ENCODE assay signal across 14 cellular contexts in the genomic region with DNA sequence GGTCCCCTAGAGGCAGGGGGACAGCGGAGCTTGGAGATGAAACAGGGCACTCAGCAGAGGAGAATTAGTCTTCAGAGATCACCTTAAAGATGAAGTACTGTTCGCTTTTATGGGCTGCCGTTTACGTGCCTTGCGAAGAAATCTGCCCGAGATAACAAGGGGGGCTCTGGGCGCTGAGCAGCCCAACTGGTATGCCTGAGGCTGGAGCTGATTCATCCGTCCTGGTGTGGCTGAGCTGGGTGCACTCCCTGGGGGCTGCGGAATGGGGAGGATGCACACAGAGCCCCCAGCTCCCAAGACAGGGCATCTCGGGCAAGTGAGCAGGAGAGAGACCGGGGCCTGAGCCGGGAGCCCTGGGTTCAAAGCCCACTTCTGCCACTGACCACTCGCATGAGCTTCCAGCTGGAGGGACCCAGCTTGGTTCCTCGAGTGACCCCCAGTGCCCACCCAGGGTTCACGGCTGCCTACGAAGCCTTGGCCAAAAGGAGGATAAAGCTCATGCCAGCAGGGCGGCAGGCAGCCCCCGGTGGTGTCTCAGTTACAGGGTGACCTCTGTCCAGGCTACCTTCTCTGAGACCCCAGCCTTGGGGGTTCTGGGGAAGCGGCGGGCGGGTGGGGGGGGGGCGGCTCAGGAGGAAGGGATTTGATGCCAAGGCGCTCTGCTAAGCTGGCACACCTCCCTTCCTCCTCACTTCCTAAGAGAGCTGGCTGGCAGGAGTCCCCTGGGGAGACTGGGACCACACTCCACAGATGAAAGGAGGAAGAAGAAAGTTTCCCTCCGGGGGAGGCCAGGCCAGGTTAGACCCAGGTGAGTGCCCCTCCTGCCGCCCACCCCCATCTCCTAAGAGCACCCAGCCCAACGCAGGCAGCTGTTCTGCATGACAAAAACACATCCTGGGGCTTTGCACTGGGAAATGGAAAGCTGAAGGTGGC. TPM values are rescaled to one million over a fixed set of nuclear protein-coding genes. Genes with fewer than 3 reads are reported as not detected.
A peak's percentile ranks its signal among the peaks of the same experiment; 100 is the strongest.
DNase-seq lines count a peak whose midpoint lies in the region; ATAC-seq, FAIRE-seq and TF ChIP-seq lines count a peak whose summit lies in the region.
"Had no signal": no experiment of that assay in that cellular context is flagged by ENCODE, and none has a peak within 500 bp of the region (broad histone marks: within the 10 kb centered on the region; RNA-seq: fewer than 3 reads in every experiment).

No MANE protein-coding gene starts in this region.

- ATAC-seq in GM21576 (IDR thresholded peaks at IDR 0.05; ENCODE audit: unreplicated experiment) (no peak), GM18505 (IDR thresholded peaks at IDR 0.05; ENCODE audit: unreplicated experiment) (no peak), GM18858 (IDR thresholded peaks at IDR 0.05; ENCODE audit: unreplicated experiment) (no peak)

- peaks cover 51% of the 10 kb centered on the region for H3K4me1 ChIP-seq in keratinocyte (ENCODE audit: control insufficient read depth, extremely low read depth, insufficient read depth, low read length)

- H3K27ac ChIP-seq in coronary artery (no peak overlapping the region), keratinocyte (ENCODE audit: control insufficient read depth, insufficient read depth, low read length) (no peak overlapping the region)
- H3K27ac ChIP-seq: ascending aorta, lower lobe of right lung, prostate gland, thoracic aorta had no signal

- no peaks in the 10 kb centered on the region for H3K36me3 ChIP-seq in BJ (ENCODE audit: control insufficient read depth, insufficient read depth, low read length)
- no peaks in the 10 kb centered on the region for H3K36me3 ChIP-seq in keratinocyte (ENCODE audit: control insufficient read depth in 2 of 2, extremely low read depth in 1 of 2, insufficient read depth in 2 of 2, low read length in 2 of 2)
- H3K36me3 ChIP-seq: ascending aorta, lower lobe of right lung, prostate gland, thoracic aorta had no signal

- TF ChIP-seq CTCF in BJ (IDR thresholded peaks at IDR 0.05; ENCODE audit: insufficient read depth, low read depth, low read length) (no peak), coronary artery (IDR thresholded peaks at IDR 0.05) (no peak), keratinocyte (optimal IDR thresholded peaks at IDR 0.05 in 1 of 3, IDR thresholded peaks at IDR 0.05 in 1 of 3, conservative IDR thresholded peaks at IDR 0.05 in 1 of 3; ENCODE audit: extremely low read depth in 1 of 3, insufficient read depth in 2 of 3, low read length in 3 of 3) (no peak)

- FAIRE-seq in keratinocyte (lab: Jason Lieb, UNC), result no peak

- TF ChIP-seq POLR2A in GM18505 (IDR thresholded peaks at IDR 0.05; ENCODE audit: borderline replicate concordance, extremely low read depth, insufficient read depth, insufficient read length), result no peak

- no peak overlapping the region for H2AFZ ChIP-seq in keratinocyte (ENCODE audit: control insufficient read depth, low read length)

- DNase-seq in BJ (ENCODE audit: low read depth), result peak; percentile 45
- peak; percentile 88 for DNase-seq in NCI-H226
- no peak for DNase-seq in coronary artery (ENCODE audit: low spot score)
- no peak for DNase-seq in keratinocyte (ENCODE audit: low read depth, low spot score)
- DNase-seq in NCI-H1436 treated with DMSO at 0.1 percent for 48 hours (lab: John Stamatoyannopoulos, UW), result no peak
- DNase-seq: erythroblast, lower lobe of right lung, NCI-H1694 had no signal

- H3K9ac ChIP-seq in keratinocyte (ENCODE audit: control insufficient read depth, extremely low read depth, insufficient read depth, low read length), result no peak overlapping the region

- dilution Hi-C loops in keratinocyte (cut with MboI; ENCODE audit: extremely low pct_ligation_motif_present, low sequenced_read_pairs), result no loop called here

- H3K9me3 ChIP-seq in keratinocyte (ENCODE audit: control insufficient read depth, low read depth, low read length), result no peaks in the 10 kb centered on the region
- H3K9me3 ChIP-seq: ascending aorta, lower lobe of right lung, prostate gland, thoracic aorta had no signal

- peak overlapping the region; percentile 71 for H3K4me2 ChIP-seq in keratinocyte (ENCODE audit: control insufficient read depth, extremely low read depth, insufficient read depth, low read depth, low read length)

- POLR2A ChIA-PET in BJ (lab: Charles Lee), result no interaction called here

- H4K20me1 ChIP-seq in keratinocyte (ENCODE audit: control insufficient read depth, extremely low read depth, insufficient read depth, low read length), result no peaks in the 10 kb centered on the region

- no peaks in the 10 kb centered on the region for H3K9me1 ChIP-seq in keratinocyte (ENCODE audit: control insufficient read depth, extremely low read depth, insufficient read depth, low read length)

- no peak overlapping the region for H3K4me3 ChIP-seq in BJ (ENCODE audit: low read depth, low read length)
- peak overlapping the region; percentile 34 for H3K4me3 ChIP-seq in coronary artery
- H3K4me3 ChIP-seq in keratinocyte (ENCODE audit: control insufficient read depth in 2 of 3, extremely low read depth in 1 of 3, insufficient read depth in 2 of 3, low read depth in 1 of 3, low read length in 3 of 3), result peak overlapping the region in 2 of 3 experiments; percentile 27 to 40
- H3K4me3 ChIP-seq: ascending aorta, lower lobe of right lung, prostate gland, thoracic aorta had no signal

- H3K27me3 ChIP-seq in BJ (ENCODE audit: control insufficient read depth, insufficient read depth, low read length), result no peaks in the 10 kb centered on the region
- H3K27me3 ChIP-seq in keratinocyte (ENCODE audit: control insufficient read depth, extremely low read depth, insufficient read depth, low read length), result peaks cover 42% of the 10 kb centered on the region

- no peaks in the 10 kb centered on the region for H3K79me2 ChIP-seq in keratinocyte (ENCODE audit: control insufficient read depth, insufficient read depth, low read length)

- CTCF ChIA-PET in BJ (lab: Yijun Ruan, JAX), result interaction anchor here (0.6 to 4.6 kb wide), 11 partner anchors 29 to 233 kb away, joined by 3 to 23 read pairs (median 3); no protein-coding TSS in a partner anchor

RNA-seq across cellular contexts. Expression of gene FIBCD1, which starts 5.7 kb away (rescaled TPM):
- polyA plus RNA-seq in BJ (2011; rRNA removed) (1.2 and 1.4 TPM in 2 replicates), keratinocyte (0.79 to 1.3 TPM (median 0.94 TPM) in 3 replicates)
- polyA minus RNA-seq in BJ (2011; rRNA and poly(A)+ RNA removed), result 0.51 and 0.66 TPM in 2 replicates
- polyA plus RNA-seq in keratinocyte (2011; ENCODE audit: low read depth), result not detected
- polyA plus RNA-seq in keratinocyte (2011; cell fraction: cytosol; rRNA removed), result 0.72 and 1.8 TPM in 2 replicates
- 2.0 and 3.2 TPM in 2 replicates for polyA plus RNA-seq in keratinocyte (2011; cell fraction: nucleus; rRNA removed)
- 0.76 and 2.6 TPM in 2 replicates for polyA plus RNA-seq in keratinocyte (2012; ENCODE audit: low replicate concordance)
- polyA minus RNA-seq in keratinocyte, result 0.23 to 0.72 TPM (median 0.48 TPM) in 3 replicates
- polyA minus RNA-seq in keratinocyte (2011; cell fraction: cytosol; rRNA and poly(A)+ RNA removed), result 2.9 TPM
- 1.4 and 3.2 TPM in 2 replicates for polyA minus RNA-seq in keratinocyte (2011; cell fraction: nucleus; rRNA and poly(A)+ RNA removed)

RNA-seq across cellular contexts. Expression of gene QRFP, which starts 36.8 kb away (rescaled TPM):
- polyA plus RNA-seq in BJ (2011; rRNA removed) (not detected in 2 replicates), keratinocyte (not detected in 3 replicates)
- polyA minus RNA-seq in BJ (2011; rRNA and poly(A)+ RNA removed), result not detected in 2 replicates
- polyA plus RNA-seq in keratinocyte (2011; ENCODE audit: low read depth), result not detected
- polyA plus RNA-seq in keratinocyte (2011; cell fraction: cytosol; rRNA removed), result not detected in 2 replicates
- polyA plus RNA-seq in keratinocyte (2011; cell fraction: nucleus; rRNA removed), result not detected in 2 replicates
- 0.10 and 0.18 TPM in 2 replicates for polyA plus RNA-seq in keratinocyte (2012; ENCODE audit: low replicate concordance)
- polyA minus RNA-seq in keratinocyte, result not detected in 3 replicates
- not detected for polyA minus RNA-seq in keratinocyte (2011; cell fraction: cytosol; rRNA and poly(A)+ RNA removed)
- polyA minus RNA-seq in keratinocyte (2011; cell fraction: nucleus; rRNA and poly(A)+ RNA removed), result not detected in 2 replicates

Comparison
In these comparisons a context has a peak if more than half of its experiments do, and no peak if none do; other contexts are left out.
1. DNase-seq: peak in BJ (single experiment) and NCI-H226 (single experiment); none in coronary artery (single experiment), keratinocyte (single experiment) and NCI-H1436 treated with DMSO at 0.1 percent for 48 hours (single experiment).